ENCODE assay signal across 16 cellular contexts in genomic region chr17:13539421-13539820, GRCh38.
DNase-seq lines count a peak whose midpoint lies in the region; ATAC-seq, FAIRE-seq and TF ChIP-seq lines count a peak whose summit lies in the region.
"Had no signal": no experiment of that assay in that cellular context is flagged by ENCODE, and none has a peak within 500 bp of the region (broad histone marks: within the 10 kb centered on the region; RNA-seq: fewer than 3 reads in every experiment).

No MANE protein-coding gene starts in this region.

- H3K18ac ChIP-seq in mesenchymal stem cell (ENCODE audit: low read depth in 1 of 2, low read length in 2 of 2): no peak overlapping the region

- peaks cover 4% of the 10 kb centered on the region for H3K9me3 ChIP-seq in astrocyte (ENCODE audit: insufficient read depth, low read depth, low read length)
- H3K9me3 ChIP-seq in mesenchymal stem cell (ENCODE audit: control insufficient read depth, low read length): peaks cover 23% of the 10 kb centered on the region
- peaks cover 4% of the 10 kb centered on the region for H3K9me3 ChIP-seq in smooth muscle cell (replicated peaks; ENCODE audit: low read depth)
- peaks cover 0 to 23% (median 10%) of the 10 kb centered on the region in 11 donors for H3K9me3 ChIP-seq in heart right ventricle
- H3K9me3 ChIP-seq in uterus: no peaks in the 10 kb centered on the region
- no peaks in the 10 kb centered on the region for H3K9me3 ChIP-seq in body of pancreas

- H3K4ac ChIP-seq in mesenchymal stem cell (ENCODE audit: low read depth in 1 of 2, low read length in 2 of 2): no peak overlapping the region

- H3K4me3 ChIP-seq in astrocyte (ENCODE audit: insufficient read depth, low read depth, low read length) (no peak overlapping the region), mesenchymal stem cell (ENCODE audit: insufficient read depth in 1 of 2, low read depth in 1 of 2, low read length in 2 of 2) (peak overlapping the region in 1 of 2 experiments; percentile 19), smooth muscle cell (no peak overlapping the region), heart right ventricle (no peak overlapping the region), uterus (no peak overlapping the region), body of pancreas (no peak overlapping the region)
- H3K4me3 ChIP-seq: GM12878, GM23338 had no signal

- H4K20me1 ChIP-seq in astrocyte (ENCODE audit: insufficient read depth, low read length) (no peaks in the 10 kb centered on the region), smooth muscle cell (ENCODE audit: low read depth) (no peaks in the 10 kb centered on the region)

- 97% methylated on average over 3 of the region's 5 CpGs for WGBS in mesenchymal stem cell
- 94% methylated on average over 5 of the region's 5 CpGs for WGBS in smooth muscle cell (ENCODE audit: low lambda C conversion rate)
- WGBS in heart right ventricle, 2 donors: 88 to 93% methylated on average over 5 of the region's 5 CpGs
- 74 to 75% methylated on average over 5 of the region's 5 CpGs for WGBS in body of pancreas, 2 donors

- no peaks in the 10 kb centered on the region for H3K79me1 ChIP-seq in mesenchymal stem cell (replicated peaks; ENCODE audit: low read length, poor library complexity, severe bottlenecking)

- H3F3A ChIP-seq in smooth muscle cell (ENCODE audit: low read depth): peaks cover 4% of the 10 kb centered on the region

- H2AFZ ChIP-seq in astrocyte (ENCODE audit: low read depth, low read length) (no peak overlapping the region), mesenchymal stem cell (ENCODE audit: low read depth, low read length) (no peak overlapping the region), smooth muscle cell (ENCODE audit: low read depth) (no peak overlapping the region)
- H2AFZ ChIP-seq: GM23338 had no signal

- no peak overlapping the region for H4K91ac ChIP-seq in mesenchymal stem cell (ENCODE audit: low read length)

- H3K27ac Mint-ChIP-seq in astrocyte (ENCODE audit: unreplicated experiment): peak overlapping the region; percentile 38
- H3K27ac Mint-ChIP-seq: CD14-positive monocyte; CD8-positive, alpha-beta T cell; GM23338; H9 had no signal

- no peak overlapping the region for H3K4me3 Mint-ChIP-seq in astrocyte (ENCODE audit: unreplicated experiment)
- H3K4me3 Mint-ChIP-seq: CD14-positive monocyte; CD8-positive, alpha-beta T cell; GM23338; H9 had no signal

- H2BK5ac ChIP-seq in mesenchymal stem cell (ENCODE audit: low read depth, low read length, poor library complexity, severe bottlenecking): no peak overlapping the region

- H2AK5ac ChIP-seq in mesenchymal stem cell (ENCODE audit: low read length, severe bottlenecking): no peak overlapping the region

- H2BK12ac ChIP-seq in mesenchymal stem cell (ENCODE audit: low read length in 2 of 2): no peak overlapping the region

- H3K14ac ChIP-seq in mesenchymal stem cell (ENCODE audit: low read length in 2 of 2): no peak overlapping the region

- H4K8ac ChIP-seq in mesenchymal stem cell (ENCODE audit: low read length): no peak overlapping the region

- H3K4me2 ChIP-seq in astrocyte (ENCODE audit: low read length) (peak overlapping the region; percentile 80), mesenchymal stem cell (ENCODE audit: low read length, poor library complexity, severe bottlenecking) (no peak overlapping the region), smooth muscle cell (no peak overlapping the region)
- H3K4me2 ChIP-seq: GM23338 had no signal

- H3K27me3 ChIP-seq in astrocyte (ENCODE audit: insufficient read depth, low read length): no peaks in the 10 kb centered on the region
- no peaks in the 10 kb centered on the region for H3K27me3 ChIP-seq in mesenchymal stem cell (ENCODE audit: control insufficient read depth in 1 of 2, insufficient read depth in 1 of 2, low read length in 2 of 2)
- H3K27me3 ChIP-seq in smooth muscle cell (ENCODE audit: low read depth): no peaks in the 10 kb centered on the region
- no peaks in the 10 kb centered on the region for H3K27me3 ChIP-seq in heart right ventricle
- no peaks in the 10 kb centered on the region for H3K27me3 ChIP-seq in uterus
- no peaks in the 10 kb centered on the region for H3K27me3 ChIP-seq in body of pancreas

- no peak overlapping the region for H3K23ac ChIP-seq in mesenchymal stem cell (ENCODE audit: low read length in 2 of 2)

- intact Hi-C loops in heart right ventricle (cut with DNase I): no loop called here
- intact Hi-C loops in uterus (cut with DNase I; ENCODE audit: low total_unique reads): no loop called here
- intact Hi-C loops in body of pancreas (cut with DNase I): no loop called here

- peaks cover 52% of the 10 kb centered on the region for H3K4me1 Mint-ChIP-seq in astrocyte (ENCODE audit: low read depth, unreplicated experiment)
- H3K4me1 Mint-ChIP-seq: CD14-positive monocyte, GM23338 had no signal

- peaks cover 51% of the 10 kb centered on the region for H3K4me1 ChIP-seq in astrocyte (ENCODE audit: insufficient read depth, low read length)
- H3K4me1 ChIP-seq in mesenchymal stem cell (ENCODE audit: control insufficient read depth, insufficient read depth, low read depth, low read length): no peaks in the 10 kb centered on the region
- H3K4me1 ChIP-seq in smooth muscle cell (ENCODE audit: low read depth): peaks cover 13% of the 10 kb centered on the region
- peaks cover 0 to 14% (median 6%) of the 10 kb centered on the region in 9 donors for H3K4me1 ChIP-seq in heart right ventricle
- H3K4me1 ChIP-seq in uterus: no peaks in the 10 kb centered on the region
- H3K4me1 ChIP-seq in body of pancreas: no peaks in the 10 kb centered on the region

- TF ChIP-seq CTCF in astrocyte (IDR thresholded peaks at IDR 0.05; ENCODE audit: insufficient read depth, low read depth, low read length): no peak
- TF ChIP-seq CTCF in smooth muscle cell (IDR thresholded peaks at IDR 0.05; ENCODE audit: borderline replicate concordance, insufficient read depth, poor library complexity, severe bottlenecking): no peak
- TF ChIP-seq CTCF in heart right ventricle (IDR thresholded peaks at IDR 0.05): no peak
- no peak for TF ChIP-seq CTCF in uterus (IDR thresholded peaks at IDR 0.05)
- no peak for TF ChIP-seq CTCF in body of pancreas (IDR thresholded peaks at IDR 0.05)

- TF ChIP-seq POLR2A in uterus (IDR thresholded peaks at IDR 0.05) (no peak), body of pancreas (IDR thresholded peaks at IDR 0.05) (no peak)

- peaks cover 3% of the 10 kb centered on the region for H3K9me3 Mint-ChIP-seq in astrocyte (ENCODE audit: unreplicated experiment)
- H3K9me3 Mint-ChIP-seq: GM23338, H9 had no signal

- H3K36me3 Mint-ChIP-seq in astrocyte (ENCODE audit: low read depth, unreplicated experiment): peaks cover 7% of the 10 kb centered on the region
- H3K36me3 Mint-ChIP-seq: CD14-positive monocyte; CD8-positive, alpha-beta T cell had no signal

- H3K27me3 Mint-ChIP-seq in astrocyte (ENCODE audit: low read depth, unreplicated experiment): no peaks in the 10 kb centered on the region

- peak overlapping the region; percentile 99 for H3K27ac ChIP-seq in astrocyte (ENCODE audit: low read depth, low read length)
- no peak overlapping the region for H3K27ac ChIP-seq in mesenchymal stem cell (ENCODE audit: low read length, poor library complexity, severe bottlenecking)
- H3K27ac ChIP-seq in smooth muscle cell (ENCODE audit: low read depth): peak overlapping the region; percentile 91
- H3K27ac ChIP-seq in heart right ventricle: no peak overlapping the region
- H3K27ac ChIP-seq in uterus: no peak overlapping the region
- H3K27ac ChIP-seq in body of pancreas: no peak overlapping the region

- H3K36me3 ChIP-seq in astrocyte (ENCODE audit: insufficient read depth, low read length) (peaks cover 9% of the 10 kb centered on the region), mesenchymal stem cell (ENCODE audit: control insufficient read depth in 1 of 2, insufficient read depth in 2 of 2, low read depth in 1 of 2, low read length in 2 of 2) (peaks cover 0 to 29% of the 10 kb centered on the region in 2 experiments), smooth muscle cell (ENCODE audit: low read depth) (no peaks in the 10 kb centered on the region), heart right ventricle (no peaks in the 10 kb centered on the region), uterus (no peaks in the 10 kb centered on the region), body of pancreas (replicated peaks in 1 of 2; ENCODE audit: insufficient read depth in 1 of 2, low read depth in 2 of 2) (no peaks in the 10 kb centered on the region)

- FAIRE-seq in astrocyte (lab: Jason Lieb, UNC): peak; percentile 69
- FAIRE-seq: GM12878, GM18507 had no signal

- DNase-seq in HCEC 1CT (peak; percentile 50), astrocyte (ENCODE audit: low read depth) (no peak), mesenchymal stem cell (no peak), smooth muscle cell (lab: John Stamatoyannopoulos, UW; ENCODE audit: unreplicated experiment) (no peak), heart right ventricle (no peak), uterus (no peak), body of pancreas (no peak)
- DNase-seq: CD8-positive, alpha-beta T cell; DMS53; H9; Karpas-422 had no signal

- H2BK15ac ChIP-seq in mesenchymal stem cell (ENCODE audit: low read depth, poor library complexity, severe bottlenecking): no peak overlapping the region

- no peak overlapping the region for H2BK120ac ChIP-seq in mesenchymal stem cell (ENCODE audit: low read depth, low read length)

- H3K9ac ChIP-seq in astrocyte (ENCODE audit: low read length) (peak overlapping the region; percentile 83), mesenchymal stem cell (ENCODE audit: low read length) (peak overlapping the region; percentile 80), smooth muscle cell (ENCODE audit: low read depth) (no peak overlapping the region)

- ATAC-seq in heart right ventricle (no peak), GM21526 (IDR thresholded peaks at IDR 0.05; ENCODE audit: low FRiP score, unreplicated experiment) (no peak), body of pancreas (no peak)
- ATAC-seq: CD8-positive, alpha-beta T cell; GM12878; GM23338 had no signal

- H3K79me2 ChIP-seq in astrocyte (ENCODE audit: insufficient read depth, low read length) (peaks cover 38% of the 10 kb centered on the region), smooth muscle cell (ENCODE audit: low read depth) (peaks cover 5% of the 10 kb centered on the region)

Comparison
In these comparisons a context has a peak if more than half of its experiments do, and no peak if none do; other contexts are left out.
1. H3K27ac ChIP-seq: peak in astrocyte (single experiment) and smooth muscle cell (single experiment); none in mesenchymal stem cell (single experiment), heart right ventricle (0 of 10), uterus (0 of 2) and body of pancreas (0 of 4).